ENCODE assay signal across 13 cellular contexts in the genomic region with DNA sequence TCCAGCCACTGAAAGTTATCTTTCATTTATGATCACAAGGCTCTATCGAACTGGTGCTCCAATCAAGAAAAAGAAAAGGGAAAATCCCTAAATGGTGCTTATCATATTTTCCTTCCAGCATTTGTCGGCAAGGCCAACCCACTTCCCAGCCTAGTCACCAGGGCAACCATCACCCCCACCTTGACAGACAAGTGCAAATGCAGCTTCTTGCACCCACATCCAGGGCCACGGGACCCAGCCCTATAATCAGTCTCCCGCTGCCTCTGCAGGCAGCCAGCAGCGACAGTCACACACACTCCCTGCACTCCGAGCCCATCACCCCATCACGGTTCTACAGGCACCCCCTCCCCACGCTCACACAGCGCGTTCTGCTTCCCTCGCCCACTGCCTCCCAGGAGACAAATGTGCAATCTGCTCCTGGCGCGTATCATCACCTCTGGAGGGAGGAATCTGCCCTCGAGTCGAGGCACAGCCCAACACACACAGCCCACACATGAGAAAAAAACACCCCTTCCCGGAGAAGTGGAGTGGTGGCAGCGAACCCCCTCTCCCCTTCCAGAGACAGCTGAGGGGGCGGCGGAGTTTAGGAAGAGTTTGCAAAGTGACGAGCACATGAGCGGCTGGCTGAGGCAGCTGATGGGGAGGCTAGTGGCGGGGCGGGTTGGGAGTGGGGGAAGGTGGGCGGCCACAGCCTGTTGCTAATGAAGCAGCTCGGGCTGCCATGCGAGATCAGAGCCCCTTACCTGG. TPM values are rescaled to one million over a fixed set of nuclear protein-coding genes. Genes with fewer than 3 reads are reported as not detected.
A peak's percentile ranks its signal among the peaks of the same experiment; 100 is the strongest.
DNase-seq lines count a peak whose midpoint lies in the region; ATAC-seq and TF ChIP-seq lines count a peak whose summit lies in the region.
"Had no signal": no experiment of that assay in that cellular context is flagged by ENCODE, and none has a peak within 500 bp of the region (broad histone marks: within the 10 kb centered on the region; RNA-seq: fewer than 3 reads in every experiment).

No MANE protein-coding gene starts in this region.

- TF ChIP-seq CTCF in dorsolateral prefrontal cortex (IDR thresholded peaks at IDR 0.05 in 54 of 56, conservative IDR thresholded peaks at IDR 0.05 in 2 of 56; ENCODE audit: low read depth in 1 of 56, partially characterized antibody in 56 of 56) (no peak), OCI-LY7 (conservative IDR thresholded peaks at IDR 0.05; ENCODE audit: low read length) (no peak), brain microvascular endothelial cell (IDR thresholded peaks at IDR 0.05; ENCODE audit: low read depth, low read length, missing control alignments) (no peak)

- no peak for ATAC-seq in GM18520 (IDR thresholded peaks at IDR 0.05; ENCODE audit: unreplicated experiment)

- no peaks in the 10 kb centered on the region for H4K20me1 ChIP-seq in OCI-LY7 (ENCODE audit: insufficient read depth, low read length)

- intact Hi-C loops in dorsolateral prefrontal cortex (cut with DNase I), result no loop called here
- intact Hi-C loops in OCI-LY7 (cut with micrococcal nuclease; ENCODE audit: unreplicated experiment), result no loop called here

- in situ Hi-C loops in brain microvascular endothelial cell (cut with HindIII; ENCODE audit: low pct_ligation_motif_present, low sequenced_read_pairs), result no loop called here

- no TSS peak for BruUV-seq in OCI-LY7 (replicated peaks; lab: Mats Ljungman, UMichigan)

- H3K79me2 ChIP-seq in OCI-LY7 (ENCODE audit: insufficient read depth, low read depth, low read length), result no peaks in the 10 kb centered on the region

- POLR2A ChIA-PET in OCI-LY7 (lab: Charles Lee), result interaction anchor here (0.6 kb wide), 1 partner anchor 24 kb away, joined by 3 read pairs; no protein-coding TSS in a partner anchor

- no peak overlapping the region for H2AFZ ChIP-seq in OCI-LY7 (ENCODE audit: low read length)

- DNase-seq in NCI-H524 (lab: John Stamatoyannopoulos, UW) (peak; percentile 43 to 62), NCI-H524 treated with DMSO at 0.1 percent for 48 hours (lab: John Stamatoyannopoulos, UW) (no peak), LHCN-M2 (ENCODE audit: low read depth) (peak; percentile 41), dorsolateral prefrontal cortex (peak in 7 of 10 donors; percentile 55 to 74 (median 60)), occipital lobe (lab: John Stamatoyannopoulos, UW) (peak; percentile 48), OCI-LY7 (ENCODE audit: low spot score) (no peak), brain microvascular endothelial cell (no peak)
- DNase-seq: DMS153, NCI-H187, T-helper 2 cell had no signal

- no peaks in the 10 kb centered on the region for H3K9me3 ChIP-seq in OCI-LY7 (ENCODE audit: low read length)
- H3K9me3 ChIP-seq: breast epithelium had no signal

- no peaks in the 10 kb centered on the region for H3K4me1 ChIP-seq in OCI-LY7 (ENCODE audit: insufficient read depth, low read length, poor library complexity, severe bottlenecking)
- H3K4me1 ChIP-seq: breast epithelium had no signal

- H3K36me3 ChIP-seq in OCI-LY7 (ENCODE audit: insufficient read depth, low read length) (no peaks in the 10 kb centered on the region), brain microvascular endothelial cell (replicated peaks) (no peaks in the 10 kb centered on the region)
- H3K36me3 ChIP-seq: breast epithelium had no signal

- H3K4me2 ChIP-seq in OCI-LY7 (ENCODE audit: low read length), result no peak overlapping the region

- H3K27ac ChIP-seq in dorsolateral prefrontal cortex, result peak overlapping the region in 21 of 59 donors; percentile 4 to 68 (median 38)
- H3K27ac ChIP-seq in OCI-LY7 (ENCODE audit: low read depth, low read length, poor library complexity, severe bottlenecking), result no peak overlapping the region
- H3K27ac ChIP-seq in brain microvascular endothelial cell, result no peak overlapping the region
- H3K27ac ChIP-seq: breast epithelium had no signal

- H3K27me3 ChIP-seq in dorsolateral prefrontal cortex, result peaks cover 0 to 19% (median 0%) of the 10 kb centered on the region in 45 donors
- H3K27me3 ChIP-seq in brain microvascular endothelial cell (replicated peaks), result peaks cover 19% of the 10 kb centered on the region

- H3K9me2 ChIP-seq in OCI-LY7 (ENCODE audit: insufficient read depth, low read length), result no peaks in the 10 kb centered on the region

- H3K4me3 ChIP-seq in dorsolateral prefrontal cortex (peak overlapping the region in 8 of 59 donors; percentile 6 to 25 (median 18)), OCI-LY7 (ENCODE audit: low read depth, low read length, poor library complexity, severe bottlenecking) (no peak overlapping the region), brain microvascular endothelial cell (ENCODE audit: low read depth, low read length) (no peak overlapping the region)

- CTCF ChIA-PET in OCI-LY7 (lab: Charles Lee; ENCODE audit: unreplicated experiment), result no interaction called here

RNA-seq across cellular contexts. Expression of gene PPP4R4, which starts 9.3 kb away (rescaled TPM):
- total RNA-seq in LHCN-M2 (2014; rRNA removed) (0.19 and 0.40 TPM in 2 replicates), dorsolateral prefrontal cortex (10 to 100 TPM in 119 of 120 experiments, 1 to 10 TPM in 1; 9.9 to 65.6 (median 28.7) TPM), occipital lobe (0.31 TPM), OCI-LY7 (2022) (0.93 and 1.00 TPM in 2 replicates)
- 0.10 TPM for polyA plus RNA-seq in LHCN-M2 (2012)
- total RNA-seq in OCI-LY7 (2014; rRNA removed; shearing (Covaris generic)), result 0.54 and 1.7 TPM in 2 replicates
- total RNA-seq: endothelial cell of umbilical vein had no signal
- polyA plus RNA-seq: endothelial cell of umbilical vein had no signal

RNA-seq across cellular contexts. Expression of gene IFI27L2, which starts 35.5 kb away (rescaled TPM):
- 63.5 and 107 TPM in 2 replicates for total RNA-seq in LHCN-M2 (2014; rRNA removed)
- 382 TPM for polyA plus RNA-seq in LHCN-M2 (2012)
- 100 to 1,000 TPM in 1 of 120 experiments, 10 to 100 TPM in 119; 39.5 to 131 (median 61.8) TPM for total RNA-seq in dorsolateral prefrontal cortex
- 8.9 TPM for total RNA-seq in occipital lobe
- total RNA-seq in OCI-LY7 (2014; rRNA removed; shearing (Covaris generic)), result 94.2 and 102 TPM in 2 replicates
- 52.6 and 55.1 TPM in 2 replicates for total RNA-seq in OCI-LY7 (2022)

RNA-seq across cellular contexts. Expression of gene IFI27, which starts 54.3 kb away (rescaled TPM):
- total RNA-seq in LHCN-M2 (2014; rRNA removed) (0.51 and 1.5 TPM in 2 replicates), dorsolateral prefrontal cortex (100 to 1,000 TPM in 12 of 120 experiments, 10 to 100 TPM in 108; 23.6 to 180 (median 60.5) TPM), occipital lobe (12.2 TPM), OCI-LY7 (2022) (1.3 and 1.5 TPM in 2 replicates)
- 0.53 TPM for polyA plus RNA-seq in LHCN-M2 (2012)
- 0.63 and 0.90 TPM in 2 replicates for total RNA-seq in OCI-LY7 (2014; rRNA removed; shearing (Covaris generic))

Comparison
In these comparisons a context has a peak if more than half of its experiments do, and no peak if none do; other contexts are left out.
1. DNase-seq: peak in NCI-H524 (2 of 2), LHCN-M2 (single experiment), dorsolateral prefrontal cortex (7 of 10) and occipital lobe (single experiment); none in NCI-H524 treated with DMSO at 0.1 percent for 48 hours (single experiment), OCI-LY7 (single experiment) and brain microvascular endothelial cell (single experiment).